In the genomic region with DNA sequence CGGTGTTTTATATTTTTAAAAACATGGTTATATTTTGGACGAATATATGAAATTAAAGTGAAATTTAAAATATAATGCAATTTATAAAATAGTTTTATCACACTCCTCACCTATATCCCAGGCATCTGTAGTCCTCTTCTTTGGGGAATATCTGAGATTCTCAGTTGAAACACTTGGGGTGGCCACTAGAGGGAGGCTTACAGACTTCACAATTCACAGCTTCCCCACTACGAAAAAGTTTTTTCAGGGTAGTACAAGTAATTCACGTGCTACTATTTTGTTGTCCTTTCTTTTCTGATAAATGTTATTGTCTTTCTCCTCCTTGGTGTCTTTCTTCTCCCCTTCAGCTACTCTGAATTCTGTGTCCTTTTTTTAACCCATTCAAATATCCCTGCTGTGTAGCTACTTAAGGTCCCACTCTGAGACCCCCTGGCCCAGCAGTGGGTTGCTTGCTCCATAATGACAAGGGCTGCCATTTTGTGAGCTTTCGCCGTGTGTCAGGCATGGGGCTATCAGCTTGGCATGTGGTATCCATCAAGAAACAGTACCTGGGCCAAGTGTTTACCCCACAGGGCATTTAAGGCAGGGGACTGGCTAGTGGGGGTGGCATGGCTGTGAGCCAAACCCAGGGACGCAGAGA, we compare ENCODE assay signal across 1 cellular context.
TF ChIP-seq lines count a peak whose summit lies in the region.

No MANE protein-coding gene starts in this region.

TF ChIP-seq in IMR-90, 13 proteins besides CTCF, POLR2A, EP300 and RAD21 (continued from another document):
- TF ChIP-seq USF2 (IDR thresholded peaks at IDR 0.05; ENCODE audit: low read depth, low read length), result no peak
- TF ChIP-seq BHLHE40 (IDR thresholded peaks at IDR 0.05; ENCODE audit: low read depth, low read length), result no peak
- TF ChIP-seq NFE2L2 (IDR thresholded peaks at IDR 0.05; ENCODE audit: low read depth, low read length), result no peak
TF ChIP-seq in IMR-90: peak in this region for 0.
